ENCODE assay signal across 16 cellular contexts in genomic region chr6:17869753-17870050, GRCh38.
A peak's percentile ranks its signal among the peaks of the same experiment; 100 is the strongest.
DNase-seq lines count a peak whose midpoint lies in the region; ATAC-seq and TF ChIP-seq lines count a peak whose summit lies in the region.
"Had no signal": no experiment of that assay in that cellular context is flagged by ENCODE, and none has a peak within 500 bp of the region (broad histone marks: within the 10 kb centered on the region; RNA-seq: fewer than 3 reads in every experiment).

No MANE protein-coding gene starts in this region.

- intact Hi-C loops in CD14-positive monocyte (cut with micrococcal nuclease), result no loop called here
- intact Hi-C loops in left lung (cut with DNase I), result no loop called here

- H3K4me1 Mint-ChIP-seq in CD14-positive monocyte (peaks cover 11% of the 10 kb centered on the region), neural crest cell (peaks cover 26% of the 10 kb centered on the region)
- H3K4me1 Mint-ChIP-seq: stimulated activated effector memory CD8-positive, alpha-beta T cell treated with anti-CD3 and anti-CD28 coated beads, Interleukin-12 subunit alpha, Interleukin-12 subunit beta, amount 100 ng/mL, for 72 hours had no signal

- no peak overlapping the region for H3K4me3 ChIP-seq in left lung
- H3K4me3 ChIP-seq: coronary artery had no signal

- no peaks in the 10 kb centered on the region for H3K9me3 ChIP-seq in left lung

- in situ Hi-C loops in SK-MEL-5 (cut with HindIII; ENCODE audit: low pct_unique_long_range_greater_than_20kb, low sequenced_read_pairs), result no loop called here

- H3K36me3 ChIP-seq in left lung, result no peaks in the 10 kb centered on the region

- H3K27ac Mint-ChIP-seq in CD14-positive monocyte, result peak overlapping the region in 5 of 7 donors; percentile 25 to 73 (median 43)
- H3K27ac Mint-ChIP-seq in neural crest cell (ENCODE audit: unreplicated experiment), result peak overlapping the region; percentile 16
- H3K27ac Mint-ChIP-seq: stimulated activated effector memory CD8-positive, alpha-beta T cell treated with anti-CD3 and anti-CD28 coated beads, Interleukin-12 subunit alpha, Interleukin-12 subunit beta, amount 100 ng/mL, for 72 hours had no signal

- ATAC-seq in GM21360 (IDR thresholded peaks at IDR 0.05; ENCODE audit: unreplicated experiment) (no peak), left lung (no peak)
- ATAC-seq: stimulated activated effector memory CD8-positive, alpha-beta T cell treated with anti-CD3 and anti-CD28 coated beads, Interleukin-12 subunit alpha, Interleukin-12 subunit beta, amount 100 ng/mL, for 72 hours had no signal

- TF ChIP-seq CTCF in CD14-positive monocyte (IDR thresholded peaks at IDR 0.05), result no peak
- TF ChIP-seq CTCF in neural crest cell (conservative IDR thresholded peaks at IDR 0.05), result no peak
- TF ChIP-seq CTCF in left lung (IDR thresholded peaks at IDR 0.05), result no peak

- H3K27me3 Mint-ChIP-seq in CD14-positive monocyte (ENCODE audit: low read depth in 3 of 3), result no peaks in the 10 kb centered on the region
- no peaks in the 10 kb centered on the region for H3K27me3 Mint-ChIP-seq in neural crest cell (ENCODE audit: low read depth)

- H3K27ac ChIP-seq in epithelial cell of prostate (peak overlapping the region; percentile 95), left lung (no peak overlapping the region)
- H3K27ac ChIP-seq: parathyroid adenoma, RWPE1 had no signal

- H3K36me3 Mint-ChIP-seq in CD14-positive monocyte, result peaks cover 24 to 46% of the 10 kb centered on the region in 2 donors
- H3K36me3 Mint-ChIP-seq in neural crest cell (ENCODE audit: low read depth), result peaks cover 4% of the 10 kb centered on the region
- H3K36me3 Mint-ChIP-seq: stimulated activated effector memory CD8-positive, alpha-beta T cell treated with anti-CD3 and anti-CD28 coated beads, Interleukin-12 subunit alpha, Interleukin-12 subunit beta, amount 100 ng/mL, for 72 hours had no signal

- peaks cover 7 to 16% of the 10 kb centered on the region in 2 donors for H3K4me1 ChIP-seq in left lung

- DNase-seq in CD14-positive monocyte (ENCODE audit: low spot score), result no peak
- DNase-seq in SK-MEL-5 (ENCODE audit: low read depth, low spot score), result peak; percentile 59
- DNase-seq in epithelial cell of prostate (ENCODE audit: low read depth, low spot score), result no peak
- DNase-seq in neural crest cell (ENCODE audit: low read depth, low spot score), result no peak
- no peak for DNase-seq in T-helper 9 cell
- DNase-seq in left lung, result no peak
- DNase-seq in epidermal melanocyte (ENCODE audit: insufficient read length, low spot score), result no peak
- DNase-seq: ACHN; activated CD4-positive, alpha-beta T cell treated with anti-CD3 and anti-CD28 coated beads for 48 hours; activated naive CD4-positive, alpha-beta T cell; NCI-H2081 treated with DMSO at 0.1 percent for 48 hours had no signal

- H3K9me3 Mint-ChIP-seq in CD14-positive monocyte (no peaks in the 10 kb centered on the region), neural crest cell (peaks cover under 1% of the 10 kb centered on the region)
- H3K9me3 Mint-ChIP-seq: stimulated activated effector memory CD8-positive, alpha-beta T cell treated with anti-CD3 and anti-CD28 coated beads, Interleukin-12 subunit alpha, Interleukin-12 subunit beta, amount 100 ng/mL, for 72 hours had no signal

- peak overlapping the region; percentile 27 to 73 for H3K4me3 Mint-ChIP-seq in CD14-positive monocyte
- no peak overlapping the region for H3K4me3 Mint-ChIP-seq in neural crest cell
- H3K4me3 Mint-ChIP-seq: stimulated activated effector memory CD8-positive, alpha-beta T cell treated with anti-CD3 and anti-CD28 coated beads, Interleukin-12 subunit alpha, Interleukin-12 subunit beta, amount 100 ng/mL, for 72 hours had no signal

- H3K27me3 ChIP-seq in left lung, result no peaks in the 10 kb centered on the region
